In genomic region chr16:15897834-15898254, GRCh38 we compare ENCODE assay signal across 8 cellular contexts. TPM values are rescaled to one million over a fixed set of nuclear protein-coding genes. Genes with fewer than 3 reads are reported as not detected.
DNase-seq lines count a peak whose midpoint lies in the region; ATAC-seq and TF ChIP-seq lines count a peak whose summit lies in the region.

No MANE protein-coding gene starts in this region.

- DNase-seq in ELR (ENCODE audit: low read depth) = peak; percentile 60
- no peak for DNase-seq in GM23338 (ENCODE audit: low spot score)
- DNase-seq in Panc1 (ENCODE audit: low read depth, low spot score) = no peak
- peak; percentile 70 for DNase-seq in iris pigment epithelial cell (ENCODE audit: low read depth)
- DNase-seq in NCI-H1105 (lab: John Stamatoyannopoulos, UW) = no peak
- no peak for DNase-seq in anterior cingulate cortex (lab: John Stamatoyannopoulos, UW)
- DNase-seq in Calu3 = no peak
- no peak for DNase-seq in NCI-H2081 treated with DMSO at 0.1 percent for 48 hours (lab: John Stamatoyannopoulos, UW)

- H3K27ac ChIP-seq in GM23338 (ENCODE audit: low read depth) (no peak overlapping the region), Panc1 (ENCODE audit: low read length) (peak overlapping the region; percentile 51)

- intact Hi-C loops in Panc1 (cut with micrococcal nuclease; ENCODE audit: unreplicated experiment) (no loop called here), Calu3 (cut with micrococcal nuclease; ENCODE audit: unreplicated experiment) (no loop called here)

- H3K9me3 ChIP-seq in Panc1 (ENCODE audit: control insufficient read depth, insufficient read depth, low read depth, low read length) = no peaks in the 10 kb centered on the region

- H3K27ac Mint-ChIP-seq in GM23338 (no peak overlapping the region), Calu3 (ENCODE audit: unreplicated experiment) (no peak overlapping the region)

- no peak for TF ChIP-seq CTCF in GM23338 (conservative IDR thresholded peaks at IDR 0.05; ENCODE audit: low read depth in 2 of 2)
- no peak for TF ChIP-seq CTCF in Panc1 (IDR thresholded peaks at IDR 0.05)
- TF ChIP-seq CTCF in Calu3 (IDR thresholded peaks at IDR 0.05; ENCODE audit: unreplicated experiment) = no peak

- no peak overlapping the region for H3K4me2 ChIP-seq in GM23338

- H3K4me1 ChIP-seq in GM23338 (ENCODE audit: insufficient read depth) (no peaks in the 10 kb centered on the region), Panc1 (ENCODE audit: control insufficient read depth, insufficient read depth, low read length) (peaks cover 29% of the 10 kb centered on the region)

- H3K79me2 ChIP-seq in GM23338 (replicated peaks; ENCODE audit: insufficient read depth) = no peaks in the 10 kb centered on the region

- no peaks in the 10 kb centered on the region for H3F3A ChIP-seq in GM23338 (replicated peaks; ENCODE audit: low read depth)

- no peaks in the 10 kb centered on the region for H4K20me1 ChIP-seq in GM23338 (replicated peaks; ENCODE audit: insufficient read depth)

- H3K36me3 ChIP-seq in GM23338 (ENCODE audit: insufficient read depth) (no peaks in the 10 kb centered on the region), Panc1 (ENCODE audit: control insufficient read depth, insufficient read depth, low read length) (no peaks in the 10 kb centered on the region)

- POLR2A ChIA-PET in Panc1 (lab: Charles Lee) = no interaction called here

- peak overlapping the region; percentile 83; the same call in 1 of the 2 replicates for H2AFZ ChIP-seq in GM23338

- H3K27me3 Mint-ChIP-seq in GM23338 (ENCODE audit: insufficient read depth, low read depth, poor library complexity) (peaks cover 4% of the 10 kb centered on the region), Calu3 (ENCODE audit: unreplicated experiment) (no peaks in the 10 kb centered on the region)

- H3K9me2 ChIP-seq in GM23338 (ENCODE audit: insufficient read depth) = no peaks in the 10 kb centered on the region

- no peak overlapping the region for H3K4me3 Mint-ChIP-seq in GM23338
- no peak overlapping the region for H3K4me3 Mint-ChIP-seq in Calu3 (ENCODE audit: low read depth, unreplicated experiment)

- ATAC-seq in GM23338 (no peak), Panc1 (no peak)

- CTCF ChIA-PET in Panc1 (lab: Charles Lee) (interaction anchor here (0.5 kb wide), 1 partner anchor 174 kb away, joined by 3 read pairs; no protein-coding TSS in a partner anchor), Calu3 (lab: Charles Lee) (interaction anchor here (0.7 kb wide), 1 partner anchor 313 kb away, joined by 4 read pairs; no protein-coding TSS in a partner anchor)

- in situ Hi-C loops in Panc1 (cut with HindIII; ENCODE audit: low pct_unique_long_range_greater_than_20kb, low sequenced_read_pairs) = loop anchor here (10.0 kb wide), 1 partner anchor 137 kb away; no protein-coding TSS in a partner anchor

- H3K36me3 Mint-ChIP-seq in GM23338 (ENCODE audit: low read depth) (no peaks in the 10 kb centered on the region), Calu3 (ENCODE audit: insufficient read depth, unreplicated experiment) (no peaks in the 10 kb centered on the region)

- H3K9me3 Mint-ChIP-seq in GM23338 (no peaks in the 10 kb centered on the region; the same call in 2 of the 3 replicates), Calu3 (ENCODE audit: low read depth, unreplicated experiment) (no peaks in the 10 kb centered on the region)

- no peaks in the 10 kb centered on the region for H3K27me3 ChIP-seq in GM23338 (ENCODE audit: insufficient read depth)
- H3K27me3 ChIP-seq in Panc1 (ENCODE audit: control insufficient read depth, insufficient read depth, low read length) = no peaks in the 10 kb centered on the region

- peaks cover 3% of the 10 kb centered on the region; the same call in 1 of the 3 replicates for H3K4me1 Mint-ChIP-seq in GM23338
- H3K4me1 Mint-ChIP-seq in Calu3 (ENCODE audit: low read depth, unreplicated experiment) = peaks cover 19% of the 10 kb centered on the region

- BruUV-seq in Panc1 (replicated peaks; lab: Mats Ljungman, UMichigan) (no TSS peak), Calu3 (replicated peaks; lab: Mats Ljungman, UMichigan) (no TSS peak)

- H3K4me3 ChIP-seq in GM23338 = no peak overlapping the region
- H3K4me3 ChIP-seq in Panc1 (ENCODE audit: low read depth in 2 of 2, low read length in 2 of 2) = no peak overlapping the region

TF ChIP-seq in GM23338, 12 proteins besides CTCF, POLR2A, EP300 and RAD21:
- TF ChIP-seq, protein P1, sequence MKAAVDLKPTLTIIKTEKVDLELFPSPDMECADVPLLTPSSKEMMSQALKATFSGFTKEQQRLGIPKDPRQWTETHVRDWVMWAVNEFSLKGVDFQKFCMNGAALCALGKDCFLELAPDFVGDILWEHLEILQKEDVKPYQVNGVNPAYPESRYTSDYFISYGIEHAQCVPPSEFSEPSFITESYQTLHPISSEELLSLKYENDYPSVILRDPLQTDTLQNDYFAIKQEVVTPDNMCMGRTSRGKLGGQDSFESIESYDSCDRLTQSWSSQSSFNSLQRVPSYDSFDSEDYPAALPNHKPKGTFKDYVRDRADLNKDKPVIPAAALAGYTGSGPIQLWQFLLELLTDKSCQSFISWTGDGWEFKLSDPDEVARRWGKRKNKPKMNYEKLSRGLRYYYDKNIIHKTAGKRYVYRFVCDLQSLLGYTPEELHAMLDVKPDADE (IDR thresholded peaks at IDR 0.05) = no peak
- TF ChIP-seq, protein P2, sequence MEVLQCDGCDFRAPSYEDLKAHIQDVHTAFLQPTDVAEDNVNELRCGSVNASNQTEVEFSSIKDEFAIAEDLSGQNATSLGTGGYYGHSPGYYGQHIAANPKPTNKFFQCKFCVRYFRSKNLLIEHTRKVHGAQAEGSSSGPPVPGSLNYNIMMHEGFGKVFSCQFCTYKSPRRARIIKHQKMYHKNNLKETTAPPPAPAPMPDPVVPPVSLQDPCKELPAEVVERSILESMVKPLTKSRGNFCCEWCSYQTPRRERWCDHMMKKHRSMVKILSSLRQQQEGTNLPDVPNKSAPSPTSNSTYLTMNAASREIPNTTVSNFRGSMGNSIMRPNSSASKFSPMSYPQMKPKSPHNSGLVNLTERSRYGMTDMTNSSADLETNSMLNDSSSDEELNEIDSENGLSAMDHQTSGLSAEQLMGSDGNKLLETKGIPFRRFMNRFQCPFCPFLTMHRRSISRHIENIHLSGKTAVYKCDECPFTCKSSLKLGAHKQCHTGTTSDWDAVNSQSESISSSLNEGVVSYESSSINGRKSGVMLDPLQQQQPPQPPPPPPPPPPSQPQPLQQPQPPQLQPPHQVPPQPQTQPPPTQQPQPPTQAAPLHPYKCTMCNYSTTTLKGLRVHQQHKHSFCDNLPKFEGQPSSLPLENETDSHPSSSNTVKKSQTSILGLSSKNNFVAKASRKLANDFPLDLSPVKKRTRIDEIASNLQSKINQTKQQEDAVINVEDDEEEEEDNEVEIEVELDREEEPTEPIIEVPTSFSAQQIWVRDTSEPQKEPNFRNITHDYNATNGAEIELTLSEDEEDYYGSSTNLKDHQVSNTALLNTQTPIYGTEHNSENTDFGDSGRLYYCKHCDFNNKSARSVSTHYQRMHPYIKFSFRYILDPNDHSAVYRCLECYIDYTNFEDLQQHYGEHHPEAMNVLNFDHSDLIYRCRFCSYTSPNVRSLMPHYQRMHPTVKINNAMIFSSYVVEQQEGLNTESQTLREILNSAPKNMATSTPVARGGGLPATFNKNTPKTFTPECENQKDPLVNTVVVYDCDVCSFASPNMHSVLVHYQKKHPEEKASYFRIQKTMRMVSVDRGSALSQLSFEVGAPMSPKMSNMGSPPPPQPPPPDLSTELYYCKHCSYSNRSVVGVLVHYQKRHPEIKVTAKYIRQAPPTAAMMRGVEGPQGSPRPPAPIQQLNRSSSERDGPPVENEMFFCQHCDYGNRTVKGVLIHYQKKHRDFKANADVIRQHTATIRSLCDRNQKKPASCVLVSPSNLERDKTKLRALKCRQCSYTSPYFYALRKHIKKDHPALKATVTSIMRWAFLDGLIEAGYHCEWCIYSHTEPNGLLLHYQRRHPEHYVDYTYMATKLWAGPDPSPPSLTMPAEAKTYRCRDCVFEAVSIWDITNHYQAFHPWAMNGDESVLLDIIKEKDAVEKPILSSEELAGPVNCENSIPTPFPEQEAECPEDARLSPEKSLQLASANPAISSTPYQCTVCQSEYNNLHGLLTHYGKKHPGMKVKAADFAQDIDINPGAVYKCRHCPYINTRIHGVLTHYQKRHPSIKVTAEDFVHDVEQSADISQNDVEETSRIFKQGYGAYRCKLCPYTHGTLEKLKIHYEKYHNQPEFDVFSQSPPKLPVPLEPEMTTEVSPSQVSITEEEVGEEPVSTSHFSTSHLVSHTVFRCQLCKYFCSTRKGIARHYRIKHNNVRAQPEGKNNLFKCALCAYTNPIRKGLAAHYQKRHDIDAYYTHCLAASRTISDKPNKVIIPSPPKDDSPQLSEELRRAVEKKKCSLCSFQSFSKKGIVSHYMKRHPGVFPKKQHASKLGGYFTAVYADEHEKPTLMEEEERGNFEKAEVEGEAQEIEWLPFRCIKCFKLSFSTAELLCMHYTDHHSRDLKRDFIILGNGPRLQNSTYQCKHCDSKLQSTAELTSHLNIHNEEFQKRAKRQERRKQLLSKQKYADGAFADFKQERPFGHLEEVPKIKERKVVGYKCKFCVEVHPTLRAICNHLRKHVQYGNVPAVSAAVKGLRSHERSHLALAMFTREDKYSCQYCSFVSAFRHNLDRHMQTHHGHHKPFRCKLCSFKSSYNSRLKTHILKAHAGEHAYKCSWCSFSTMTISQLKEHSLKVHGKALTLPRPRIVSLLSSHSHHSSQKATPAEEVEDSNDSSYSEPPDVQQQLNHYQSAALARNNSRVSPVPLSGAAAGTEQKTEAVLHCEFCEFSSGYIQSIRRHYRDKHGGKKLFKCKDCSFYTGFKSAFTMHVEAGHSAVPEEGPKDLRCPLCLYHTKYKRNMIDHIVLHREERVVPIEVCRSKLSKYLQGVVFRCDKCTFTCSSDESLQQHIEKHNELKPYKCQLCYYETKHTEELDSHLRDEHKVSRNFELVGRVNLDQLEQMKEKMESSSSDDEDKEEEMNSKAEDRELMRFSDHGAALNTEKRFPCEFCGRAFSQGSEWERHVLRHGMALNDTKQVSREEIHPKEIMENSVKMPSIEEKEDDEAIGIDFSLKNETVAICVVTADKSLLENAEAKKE (CRISPR knock-in tag; IDR thresholded peaks at IDR 0.05) = no peak

RNA-seq across cellular contexts. Expression of gene CEP20, which starts 9.4 kb away (rescaled TPM):
- total RNA-seq in GM23338 (2014; rRNA removed; shearing (Covaris generic)) = 63.0 and 70.9 TPM in 2 replicates
- 50.2 and 60.2 TPM in 2 replicates for polyA plus RNA-seq in GM23338 (2016; fragmentation: Nextera tagmentation; extraction: Ambion mirVana)
- total RNA-seq in Panc1 (2021; ENCODE audit: unreplicated experiment) (94.3 TPM), Calu3 (2022) (44.0 and 52.4 TPM in 2 replicates)
- polyA plus RNA-seq in Panc1 (2012; ENCODE audit: insufficient read length) = 45.4 TPM

RNA-seq across cellular contexts. Expression of gene MYH11, which starts 41.0 kb away (rescaled TPM):
- 1.0 and 5.9 TPM in 2 replicates for total RNA-seq in GM23338 (2014; rRNA removed; shearing (Covaris generic))
- 0.71 and 1.6 TPM in 2 replicates for polyA plus RNA-seq in GM23338 (2016; fragmentation: Nextera tagmentation; extraction: Ambion mirVana)
- 0.51 TPM for total RNA-seq in Panc1 (2021; ENCODE audit: unreplicated experiment)
- 0.59 TPM for polyA plus RNA-seq in Panc1 (2012; ENCODE audit: insufficient read length)
- 0.05 TPM in 1 of 2 replicates, not detected in the other for total RNA-seq in Calu3 (2022)

RNA-seq across cellular contexts. Expression of gene ABCC1, which starts 51.6 kb away (rescaled TPM):
- total RNA-seq in GM23338 (2014; rRNA removed; shearing (Covaris generic)) = 46.6 and 48.2 TPM in 2 replicates
- polyA plus RNA-seq in GM23338 (2016; fragmentation: Nextera tagmentation; extraction: Ambion mirVana) = 11.0 and 12.6 TPM in 2 replicates
- total RNA-seq in Panc1 (2021; ENCODE audit: unreplicated experiment) (296 TPM), Calu3 (2022) (46.3 and 46.4 TPM in 2 replicates)
- polyA plus RNA-seq in Panc1 (2012; ENCODE audit: insufficient read length) = 397 TPM

Comparison
In these comparisons a context has a peak if more than half of its experiments do, and no peak if none do; other contexts are left out.
1. DNase-seq: peak in ELR (single experiment) and iris pigment epithelial cell (single experiment); none in GM23338 (single experiment), Panc1 (single experiment), NCI-H1105 (single experiment), anterior cingulate cortex (0 of 58), Calu3 (single experiment) and NCI-H2081 treated with DMSO at 0.1 percent for 48 hours (single experiment).